1 cellular context compared by ENCODE assay signal in genomic region chrX:97065973-97066372, GRCh38.
TF ChIP-seq lines count a peak whose summit lies in the region.

No MANE protein-coding gene starts in this region.

TF ChIP-seq in IMR-90, 13 proteins besides CTCF, POLR2A, EP300 and RAD21 (continued from another document):
- TF ChIP-seq MXI1 (IDR thresholded peaks at IDR 0.05; ENCODE audit: borderline replicate concordance, low read depth, low read length) (no peak), MAZ (IDR thresholded peaks at IDR 0.05; ENCODE audit: borderline replicate concordance, low read depth, low read length) (no peak), NFE2L2 (IDR thresholded peaks at IDR 0.05; ENCODE audit: low read depth, low read length) (no peak), CEBPB (IDR thresholded peaks at IDR 0.05; ENCODE audit: low read depth, low read length) (no peak), MAFK (IDR thresholded peaks at IDR 0.05; ENCODE audit: low read depth, low read length) (no peak)
